ENCODE assay signal across 23 cellular contexts in genomic region chr4:133324491-133324890, GRCh38.
"Had no signal": no experiment of that assay in that cellular context is flagged by ENCODE, and none has a peak within 500 bp of the region (broad histone marks: within the 10 kb centered on the region; RNA-seq: fewer than 3 reads in every experiment).

No MANE protein-coding gene starts in this region.

- H3K36me3 ChIP-seq: colonic mucosa, esophagus muscularis mucosa, esophagus squamous epithelium, gastrocnemius medialis, gastroesophageal sphincter, heart left ventricle, heart right ventricle had no signal

- DNase-seq: colonic mucosa; cortex of kidney; dermis blood vessel endothelial cell; dorsolateral prefrontal cortex; effector CD4-positive, alpha-beta T cell; effector CD8-positive, alpha-beta T cell; effector memory CD4-positive, alpha-beta T cell; effector memory CD8-positive, alpha-beta T cell; endodermal cell; erythroblast; esophagus squamous epithelium; foreskin fibroblast; foreskin keratinocyte; foreskin melanocyte; gastrocnemius medialis; glutamatergic neuron; head of caudate nucleus; heart left ventricle; heart right ventricle had no signal

- H3K27me3 ChIP-seq: colonic mucosa, dorsolateral prefrontal cortex, esophagus muscularis mucosa, esophagus squamous epithelium, foreskin keratinocyte, gastrocnemius medialis, gastroesophageal sphincter, heart left ventricle, heart right ventricle had no signal

- H3K4me3 ChIP-seq: colonic mucosa, coronary artery, dorsolateral prefrontal cortex, esophagus muscularis mucosa, esophagus squamous epithelium, gastrocnemius medialis, gastroesophageal sphincter, heart left ventricle, heart right ventricle had no signal

- H3K4me1 ChIP-seq: colonic mucosa, esophagus muscularis mucosa, esophagus squamous epithelium, foreskin keratinocyte, gastrocnemius medialis, gastroesophageal sphincter, heart left ventricle, heart right ventricle had no signal

- H3K9me3 ChIP-seq: colonic mucosa, esophagus muscularis mucosa, esophagus squamous epithelium, gastrocnemius medialis, gastroesophageal sphincter had no signal

- H3K27ac ChIP-seq: colonic mucosa, coronary artery, dorsolateral prefrontal cortex, epithelial cell of prostate, esophagus muscularis mucosa, esophagus squamous epithelium, foreskin keratinocyte, gastrocnemius medialis, gastroesophageal sphincter, heart left ventricle, heart right ventricle had no signal
